ENCODE assay signal across 23 cellular contexts in the genomic region with DNA sequence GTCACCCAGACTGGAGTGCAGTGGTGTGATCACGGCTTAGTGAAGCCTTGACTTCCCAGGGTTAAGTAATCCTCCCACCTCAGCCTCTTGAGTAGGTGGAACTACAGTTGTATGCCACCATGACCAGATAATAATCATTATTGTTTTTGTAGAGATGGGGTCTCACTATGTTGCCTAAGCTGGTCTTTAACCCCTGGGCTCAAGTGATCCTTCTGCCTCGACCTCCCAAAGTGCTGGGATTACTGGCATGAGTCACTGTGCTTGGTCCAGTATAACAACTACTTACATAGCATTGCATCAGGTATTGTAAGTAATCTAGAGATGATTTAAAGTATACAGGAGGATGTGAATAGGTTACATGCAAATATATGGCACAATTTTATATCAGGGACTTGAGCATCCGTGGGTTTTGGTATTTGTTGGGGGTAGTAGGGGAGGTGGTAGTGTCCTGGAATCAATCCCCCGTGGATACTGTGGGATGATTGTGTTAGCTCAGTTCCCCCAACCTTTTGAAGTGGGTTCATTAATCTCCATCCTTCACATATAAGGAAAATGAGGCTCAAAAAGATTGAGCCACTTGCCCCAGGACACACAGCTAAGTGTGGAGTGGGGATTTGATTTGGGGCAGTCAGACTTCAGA.
"Had no signal": no experiment of that assay in that cellular context is flagged by ENCODE, and none has a peak within 500 bp of the region (broad histone marks: within the 10 kb centered on the region; RNA-seq: fewer than 3 reads in every experiment).

No MANE protein-coding gene starts in this region.

- H3K4me1 ChIP-seq: breast epithelium, lower lobe of right lung, right lobe of liver, upper lobe of left lung had no signal

- ATAC-seq: activated CD4-positive, CD25-positive, alpha-beta regulatory T cell treated with anti-CD3 and anti-CD28 coated beads, Interleukin-2, amount 50 U/mL, for 24 hours; left lobe of liver; lower lobe of right lung; right lobe of liver; stimulated activated effector memory CD8-positive, alpha-beta T cell treated with anti-CD3 and anti-CD28 coated beads, Interleukin-12 subunit alpha, Interleukin-12 subunit beta, amount 100 ng/mL, for 72 hours had no signal

- H3K9me3 ChIP-seq: breast epithelium, lower lobe of right lung, right lobe of liver, thoracic aorta, upper lobe of left lung had no signal

- DNase-seq: activated CD4-positive, alpha-beta T cell treated with anti-CD3 and anti-CD28 coated beads, Interleukin-2, amount 50 U/mL, for 1 hour; activated CD8-positive, alpha-beta memory T cell treated with anti-CD3 and anti-CD28 coated beads for 24 hours; activated CD8-positive, alpha-beta memory T cell treated with anti-CD3 and anti-CD28 coated beads, Interleukin-2, amount 50 U/mL, for 4 hours; activated naive CD4-positive, alpha-beta T cell treated with Interleukin-2 at 50 U/mL for 16 hours; activated naive CD8-positive, alpha-beta T cell treated with anti-CD3 and anti-CD28 coated beads, Interleukin-2, amount 10 ng/mL, durations not matched to agents 7 days and 5 days; activated T-cell treated with anti-CD3 and anti-CD28 coated beads, Interleukin-2, amount 50 U/mL, for 24 hours; amniotic stem cell; cerebellar nuclear complex; foreskin melanocyte; lower lobe of right lung; naive B cell; occipital lobe; right lobe of liver; small intestine; stimulated activated CD4-positive, alpha-beta T cell treated with anti-CD3 and anti-CD28 coated beads, Interleukin-2, amount 100 ng/mL, for 24 hours; SW 1271; upper lobe of left lung had no signal

- H3K27ac ChIP-seq: breast epithelium, lower lobe of right lung, right lobe of liver, thoracic aorta, upper lobe of left lung, VCaP had no signal

- H3K36me3 ChIP-seq: breast epithelium, lower lobe of right lung, right lobe of liver, thoracic aorta, upper lobe of left lung had no signal

- H3K4me3 ChIP-seq: breast epithelium, lower lobe of right lung, right lobe of liver, thoracic aorta, upper lobe of left lung had no signal

- H3K27me3 ChIP-seq: breast epithelium, right lobe of liver, upper lobe of left lung had no signal
